Comparison of ENCODE assay signal across 12 cellular contexts in genomic region chr22:24410110-24410856, GRCh38. TPM values are rescaled to one million over a fixed set of nuclear protein-coding genes. Genes with fewer than 3 reads are reported as not detected.
DNase-seq lines count a peak whose midpoint lies in the region; ATAC-seq and FAIRE-seq lines count a peak whose summit lies in the region.
"Had no signal": no experiment of that assay in that cellular context is flagged by ENCODE, and none has a peak within 500 bp of the region (broad histone marks: within the 10 kb centered on the region; RNA-seq: fewer than 3 reads in every experiment).

No MANE protein-coding gene starts in this region.

- FAIRE-seq in small intestine (lab: Jason Lieb, UNC), result no peak
- FAIRE-seq: K562 had no signal

- no peak overlapping the region for H3K27ac ChIP-seq in small intestine (ENCODE audit: low read depth in 1 of 2, low read length in 1 of 2)

- no peaks in the 10 kb centered on the region for H3K27me3 Mint-ChIP-seq in activated T-cell treated with anti-CD3 and anti-CD28 coated beads, Interleukin-2, amount 50 U/mL, for 4 hours (ENCODE audit: low read depth)
- no peaks in the 10 kb centered on the region for H3K27me3 Mint-ChIP-seq in central memory CD8-positive, alpha-beta T cell

- H3K9me3 Mint-ChIP-seq in activated T-cell treated with anti-CD3 and anti-CD28 coated beads, Interleukin-2, amount 50 U/mL, for 4 hours, result no peaks in the 10 kb centered on the region
- no peaks in the 10 kb centered on the region for H3K9me3 Mint-ChIP-seq in central memory CD8-positive, alpha-beta T cell
- no peaks in the 10 kb centered on the region for H3K9me3 Mint-ChIP-seq in stimulated activated effector memory CD8-positive, alpha-beta T cell treated with anti-CD3 and anti-CD28 coated beads, Interleukin-12 subunit alpha, Interleukin-12 subunit beta, amount 100 ng/mL, for 72 hours

- no peak overlapping the region for H3K4me3 Mint-ChIP-seq in activated T-cell treated with anti-CD3 and anti-CD28 coated beads, Interleukin-2, amount 50 U/mL, for 4 hours
- peak overlapping the region; percentile 54 for H3K4me3 Mint-ChIP-seq in central memory CD8-positive, alpha-beta T cell
- peak overlapping the region; percentile 18 for H3K4me3 Mint-ChIP-seq in stimulated activated effector memory CD8-positive, alpha-beta T cell treated with anti-CD3 and anti-CD28 coated beads, Interleukin-12 subunit alpha, Interleukin-12 subunit beta, amount 100 ng/mL, for 72 hours

- no peaks in the 10 kb centered on the region for H3K4me1 ChIP-seq in small intestine (ENCODE audit: control insufficient read depth in 2 of 2, insufficient read depth in 1 of 2, low read depth in 1 of 2, low read length in 1 of 2)

- H3K4me1 Mint-ChIP-seq in activated T-cell treated with anti-CD3 and anti-CD28 coated beads, Interleukin-2, amount 50 U/mL, for 4 hours (ENCODE audit: low read depth), result peaks cover 30% of the 10 kb centered on the region
- peaks cover 34% of the 10 kb centered on the region for H3K4me1 Mint-ChIP-seq in central memory CD8-positive, alpha-beta T cell
- peaks cover 42% of the 10 kb centered on the region for H3K4me1 Mint-ChIP-seq in stimulated activated effector memory CD8-positive, alpha-beta T cell treated with anti-CD3 and anti-CD28 coated beads, Interleukin-12 subunit alpha, Interleukin-12 subunit beta, amount 100 ng/mL, for 72 hours

- H3K36me3 ChIP-seq in small intestine (ENCODE audit: control insufficient read depth in 2 of 2, insufficient read depth in 2 of 2, low read length in 2 of 2), result peaks cover 7 to 9% of the 10 kb centered on the region in 2 donors

- no peaks in the 10 kb centered on the region for H3K27me3 ChIP-seq in small intestine (ENCODE audit: control insufficient read depth in 2 of 2, insufficient read depth in 2 of 2, low read length in 2 of 2)

- peak; percentile 72 to 73 for ATAC-seq in activated T-cell treated with anti-CD3 and anti-CD28 coated beads, Interleukin-2, amount 50 U/mL, for 4 hours
- peak; percentile 94 for ATAC-seq in central memory CD8-positive, alpha-beta T cell (replicated peaks; ENCODE audit: extremely low read depth, poor library complexity, severe bottlenecking)
- ATAC-seq in stimulated activated effector memory CD8-positive, alpha-beta T cell treated with anti-CD3 and anti-CD28 coated beads, Interleukin-12 subunit alpha, Interleukin-12 subunit beta, amount 100 ng/mL, for 72 hours, result peak; percentile 87
- ATAC-seq in Right ventricle myocardium inferior, result no peak
- ATAC-seq: K562 had no signal

- intact Hi-C loops in Right ventricle myocardium inferior (cut with DNase I), result no loop called here

- no peaks in the 10 kb centered on the region for H3K9me3 ChIP-seq in small intestine (ENCODE audit: control insufficient read depth, low read depth)

- H3K36me3 Mint-ChIP-seq in activated T-cell treated with anti-CD3 and anti-CD28 coated beads, Interleukin-2, amount 50 U/mL, for 4 hours (ENCODE audit: insufficient read depth), result peaks cover 6% of the 10 kb centered on the region
- peaks cover 11% of the 10 kb centered on the region for H3K36me3 Mint-ChIP-seq in central memory CD8-positive, alpha-beta T cell (ENCODE audit: insufficient read depth)
- peaks cover 59% of the 10 kb centered on the region for H3K36me3 Mint-ChIP-seq in stimulated activated effector memory CD8-positive, alpha-beta T cell treated with anti-CD3 and anti-CD28 coated beads, Interleukin-12 subunit alpha, Interleukin-12 subunit beta, amount 100 ng/mL, for 72 hours

- peak overlapping the region; percentile 7 for H3K27ac Mint-ChIP-seq in central memory CD8-positive, alpha-beta T cell (ENCODE audit: low read depth)
- peak overlapping the region; percentile 10 for H3K27ac Mint-ChIP-seq in stimulated activated effector memory CD8-positive, alpha-beta T cell treated with anti-CD3 and anti-CD28 coated beads, Interleukin-12 subunit alpha, Interleukin-12 subunit beta, amount 100 ng/mL, for 72 hours

- no peak for DNase-seq in activated T-cell treated with anti-CD3 and anti-CD28 coated beads, Interleukin-2, amount 50 U/mL, for 4 hours
- no peak for DNase-seq in activated T-cell treated with anti-CD3 and anti-CD28 coated beads, Interleukin-2, amount 50 U/mL, for 1 hour
- DNase-seq in RPMI7951 (ENCODE audit: low read depth), result peak; percentile 67
- DNase-seq in central memory CD8-positive, alpha-beta T cell (ENCODE audit: low spot score in 2 of 2), result peak in 1 of 2 donors; percentile 48
- peak in 1 of 2 donors; percentile 73 for DNase-seq in stimulated activated effector memory CD8-positive, alpha-beta T cell treated with anti-CD3 and anti-CD28 coated beads, Interleukin-12 subunit alpha, Interleukin-12 subunit beta, amount 100 ng/mL, for 72 hours (ENCODE audit: low spot score in 2 of 2)
- no peak for DNase-seq in KBM-7
- DNase-seq in Right ventricle myocardium inferior (ENCODE audit: missing footprints), result no peak
- no peak for DNase-seq in small intestine
- DNase-seq: hypothalamus, NCI-H345, SHP77 treated with DMSO at 0.1 percent for 48 hours had no signal

- in situ Hi-C loops in KBM-7 (cut with MboI; ENCODE audit: low pct_unique_long_range_greater_than_20kb, low sequenced_read_pairs), result loop anchor here (10.0 kb wide), 1 partner anchor 105 kb away; no protein-coding TSS in a partner anchor

- 72 to 91% (median 84%) methylated on average over 8 of the region's 8 CpGs for WGBS in small intestine, 3 donors

- H3K4me3 ChIP-seq in small intestine (ENCODE audit: low read depth in 1 of 2, low read length in 2 of 2), result no peak overlapping the region
- H3K4me3 ChIP-seq: K562 had no signal

RNA-seq across cellular contexts. Expression of gene ADORA2A, which starts 17.1 kb away (rescaled TPM):
- 10 to 100 TPM; 44.6 to 57.1 (median 51.1) TPM for total RNA-seq in activated T-cell treated with anti-CD3 and anti-CD28 coated beads, Interleukin-2, amount 50 U/mL, for 4 hours
- 3.7 and 4.2 TPM in 2 replicates for total RNA-seq in RPMI7951 (2014; rRNA removed; shearing (Covaris generic))
- total RNA-seq in Right ventricle myocardium inferior, result 4.3 TPM
- polyA plus RNA-seq in small intestine, result 1 to 10 TPM in 2 of 3 donors, under 1 TPM in 1; 0.67 to 3.2 (median 1.9) TPM
